ENCODE assay signal across 1 cellular context in genomic region chr7:143415696-143416095, GRCh38.
TF ChIP-seq lines count a peak whose summit lies in the region.

No MANE protein-coding gene starts in this region.

TF ChIP-seq in HCT116, 20 proteins besides CTCF, POLR2A, EP300 and RAD21 (continued from another document):
- TF ChIP-seq TCF7L2 (IDR thresholded peaks at IDR 0.05; ENCODE audit: borderline replicate concordance, extremely low read depth, insufficient read depth, insufficient read length), result no peak
- no peak for TF ChIP-seq CBX3 (IDR thresholded peaks at IDR 0.05; ENCODE audit: low read depth)
- TF ChIP-seq SRF (IDR thresholded peaks at IDR 0.05; ENCODE audit: low read depth), result no peak
- TF ChIP-seq ZFX (IDR thresholded peaks at IDR 0.05), result no peak
- TF ChIP-seq EGR1 (IDR thresholded peaks at IDR 0.05; ENCODE audit: low read depth), result no peak
- no peak for TF ChIP-seq REST (IDR thresholded peaks at IDR 0.05; ENCODE audit: low read depth)
